In the genomic region with DNA sequence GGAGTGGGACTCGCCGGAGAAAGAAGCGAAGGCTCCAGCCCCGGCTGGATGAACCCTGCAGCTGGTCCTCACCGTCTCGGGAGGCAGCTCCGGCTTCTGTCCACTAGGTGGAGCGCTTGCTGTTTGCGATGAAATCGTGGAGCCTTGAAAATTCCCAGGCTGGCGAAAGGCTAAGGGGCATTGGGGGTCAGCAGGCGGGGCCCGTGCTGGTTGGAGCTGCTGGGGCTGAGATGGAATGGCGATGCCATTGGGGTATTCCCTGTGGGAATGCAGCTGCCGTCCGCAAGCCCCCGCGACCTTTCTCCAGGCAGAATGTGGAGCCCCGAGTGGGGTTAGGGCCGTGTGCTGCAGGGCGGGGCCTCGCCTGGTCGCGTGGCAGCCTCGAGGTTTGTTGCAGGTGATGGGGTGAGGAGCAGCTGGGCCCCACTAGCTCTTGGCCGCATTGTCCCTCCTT, we compare ENCODE assay signal across 8 cellular contexts.
A peak's percentile ranks its signal among the peaks of the same experiment; 100 is the strongest.
DNase-seq lines count a peak whose midpoint lies in the region; ATAC-seq and TF ChIP-seq lines count a peak whose summit lies in the region.

No MANE protein-coding gene starts in this region.

- H3K9me2 ChIP-seq in GM23338 (ENCODE audit: insufficient read depth), result no peaks in the 10 kb centered on the region

- H2AFZ ChIP-seq in GM23338, result no peak overlapping the region

- H3K4me1 Mint-ChIP-seq in GM23338, result peaks cover 16% of the 10 kb centered on the region

- DNase-seq in AG10803 (ENCODE audit: low read depth) (peak; percentile 57), GM23338 (ENCODE audit: low spot score) (peak; percentile 97), NCI-H69 (lab: John Stamatoyannopoulos, UW) (peak; percentile 69), epidermal melanocyte (ENCODE audit: insufficient read length, low spot score) (peak; percentile 89), middle frontal gyrus (ENCODE audit: extremely low spot score, low spot score) (peak; percentile 69)
- peak; percentile 23 to 31 (median 25) for DNase-seq in activated CD8-positive, alpha-beta memory T cell treated with anti-CD3 and anti-CD28 coated beads for 48 hours (ENCODE audit: low read depth in 2 of 3, low spot score in 2 of 3)
- DNase-seq in stimulated activated CD8-positive, alpha-beta memory T cell treated with anti-CD3 and anti-CD28 coated beads, Interleukin-4, amount 100 ng/mL, for 48 hours, result peak; percentile 82

- H3K79me2 ChIP-seq in GM23338 (replicated peaks; ENCODE audit: insufficient read depth), result no peaks in the 10 kb centered on the region

- no peaks in the 10 kb centered on the region for H3K36me3 Mint-ChIP-seq in GM23338 (ENCODE audit: low read depth)

- H3K4me1 ChIP-seq in GM23338 (ENCODE audit: insufficient read depth), result peaks cover 12% of the 10 kb centered on the region; the same call in 1 of the 2 replicates

- H3K27me3 Mint-ChIP-seq in GM23338 (ENCODE audit: insufficient read depth, low read depth, poor library complexity), result peaks cover 22% of the 10 kb centered on the region

- no peak overlapping the region for H3K4me3 Mint-ChIP-seq in GM23338

- peak; percentile 86 for ATAC-seq in GM23338
- ATAC-seq in HG03457 (IDR thresholded peaks at IDR 0.05; ENCODE audit: unreplicated experiment), result no peak

- no peaks in the 10 kb centered on the region; the same call in 1 of the 2 replicates for H4K20me1 ChIP-seq in GM23338 (replicated peaks; ENCODE audit: insufficient read depth)

- peaks cover 15% of the 10 kb centered on the region; the same call in 1 of the 2 replicates for H3K27me3 ChIP-seq in GM23338 (ENCODE audit: insufficient read depth)

- TF ChIP-seq CTCF in AG10803 (conservative IDR thresholded peaks at IDR 0.05; ENCODE audit: low read length), result peak; percentile 93
- TF ChIP-seq CTCF in GM23338 (conservative IDR thresholded peaks at IDR 0.05; ENCODE audit: low read depth in 2 of 2), result peak; percentile 88 to 96

- H3K27ac Mint-ChIP-seq in GM23338, result no peak overlapping the region

- H3K4me3 ChIP-seq in AG10803 (ENCODE audit: low read length) (no peak overlapping the region), GM23338 (no peak overlapping the region)

- no peak overlapping the region for H3K4me2 ChIP-seq in GM23338

- no peaks in the 10 kb centered on the region; the same call in 2 of the 3 replicates for H3K9me3 Mint-ChIP-seq in GM23338

- no peak overlapping the region for H3K27ac ChIP-seq in GM23338 (ENCODE audit: low read depth)

- no peaks in the 10 kb centered on the region for H3K36me3 ChIP-seq in GM23338 (ENCODE audit: insufficient read depth)

- H3F3A ChIP-seq in GM23338 (replicated peaks; ENCODE audit: low read depth), result peaks cover 3% of the 10 kb centered on the region; the same call in 1 of the 2 replicates

TF ChIP-seq in GM23338, 12 proteins besides CTCF, POLR2A, EP300 and RAD21 (continues in another document):
- TF ChIP-seq EZH2 (IDR thresholded peaks at IDR 0.05; ENCODE audit: low read depth, unreplicated experiment), result no peak
- TF ChIP-seq ETS1 (IDR thresholded peaks at IDR 0.05), result no peak
- no peak for TF ChIP-seq STAT1 (IDR thresholded peaks at IDR 0.05; ENCODE audit: unreplicated experiment)
- TF ChIP-seq NANOG (IDR thresholded peaks at IDR 0.05; ENCODE audit: borderline replicate concordance), result no peak
- no peak for TF ChIP-seq POLR2AphosphoS5 (IDR thresholded peaks at IDR 0.05; ENCODE audit: low read depth)
- no peak for TF ChIP-seq ZNF331 (CRISPR knock-in tag; IDR thresholded peaks at IDR 0.05; ENCODE audit: low read depth)
- no peak for TF ChIP-seq JUNB (IDR thresholded peaks at IDR 0.05; ENCODE audit: unreplicated experiment)
- TF ChIP-seq REST (IDR thresholded peaks at IDR 0.05; ENCODE audit: unreplicated experiment), result no peak
- no peak for TF ChIP-seq EZH2phosphoT487 (IDR thresholded peaks at IDR 0.05; ENCODE audit: unreplicated experiment)

Comparison
In these comparisons a context has a peak if more than half of its experiments do, and no peak if none do; other contexts are left out.
1. DNase-seq: peak in every context shown above with its lines; median percentile 97 in GM23338; 89 in epidermal melanocyte; 82 in stimulated activated CD8-positive, alpha-beta memory T cell treated with anti-CD3 and anti-CD28 coated beads, Interleukin-4, amount 100 ng/mL, for 48 hours; 69 in NCI-H69; 69 in middle frontal gyrus; 57 in AG10803; 25 in activated CD8-positive, alpha-beta memory T cell treated with anti-CD3 and anti-CD28 coated beads for 48 hours.